20 cellular contexts compared by ENCODE assay signal in genomic region chr5:39093351-39093749, GRCh38. TPM values are rescaled to one million over a fixed set of nuclear protein-coding genes. Genes with fewer than 3 reads are reported as not detected.
A peak's percentile ranks its signal among the peaks of the same experiment; 100 is the strongest.
DNase-seq lines count a peak whose midpoint lies in the region; ATAC-seq and TF ChIP-seq lines count a peak whose summit lies in the region.
"Had no signal": no experiment of that assay in that cellular context is flagged by ENCODE, and none has a peak within 500 bp of the region (broad histone marks: within the 10 kb centered on the region; RNA-seq: fewer than 3 reads in every experiment).

No MANE protein-coding gene starts in this region.

- H3K36me3 Mint-ChIP-seq in GM23338 (ENCODE audit: low read depth): no peaks in the 10 kb centered on the region
- H3K36me3 Mint-ChIP-seq: WTC11 had no signal

- H3K79me2 ChIP-seq in GM23338 (replicated peaks; ENCODE audit: insufficient read depth) (no peaks in the 10 kb centered on the region), PC-9 (ENCODE audit: low read depth) (no peaks in the 10 kb centered on the region), smooth muscle cell (ENCODE audit: low read depth) (no peaks in the 10 kb centered on the region)

- H3K9me3 Mint-ChIP-seq in GM23338: peaks cover 3% of the 10 kb centered on the region; the same call in 1 of the 3 replicates

- H3K36me3 ChIP-seq in GM23338 (ENCODE audit: insufficient read depth) (no peaks in the 10 kb centered on the region), PC-9 (ENCODE audit: low read depth) (no peaks in the 10 kb centered on the region), smooth muscle cell (ENCODE audit: low read depth) (no peaks in the 10 kb centered on the region), thyroid gland (no peaks in the 10 kb centered on the region)
- H3K36me3 ChIP-seq: BLaER1 treated with 17β-estradiol and CSF1 and Interleukin-3, amounts not matched to agents 10 nM and 100 nM; esophagus squamous epithelium; heart right ventricle; ovary; vagina had no signal

- H3K9me2 ChIP-seq in GM23338 (ENCODE audit: insufficient read depth) (no peaks in the 10 kb centered on the region), PC-9 (ENCODE audit: insufficient read depth) (no peaks in the 10 kb centered on the region)

- H3K4me2 ChIP-seq in GM23338 (no peak overlapping the region), PC-9 (peak overlapping the region; percentile 27; the same call in 1 of the 2 replicates), smooth muscle cell (peak overlapping the region; percentile 38)
- H3K4me2 ChIP-seq: BLaER1 treated with 17β-estradiol and CSF1 and Interleukin-3, amounts not matched to agents 10 nM and 100 nM had no signal

- CTCF ChIA-PET in PC-9 (lab: Charles Lee): no interaction called here

- H4K20me1 ChIP-seq in GM23338 (replicated peaks; ENCODE audit: insufficient read depth): no peaks in the 10 kb centered on the region
- H4K20me1 ChIP-seq in PC-9 (ENCODE audit: insufficient read depth): no peaks in the 10 kb centered on the region
- no peaks in the 10 kb centered on the region for H4K20me1 ChIP-seq in smooth muscle cell (ENCODE audit: low read depth)
- H4K20me1 ChIP-seq: BLaER1 treated with 17β-estradiol and CSF1 and Interleukin-3, amounts not matched to agents 10 nM and 100 nM had no signal

- POLR2A ChIA-PET in PC-9 (lab: Charles Lee; ENCODE audit: unreplicated experiment): interaction anchor here (0.6 kb wide), 1 partner anchor 331 kb away, joined by 5 read pairs; no protein-coding TSS in a partner anchor

- H3K9me3 ChIP-seq in PC-9 (ENCODE audit: insufficient read depth, low read depth) (peaks cover 14% of the 10 kb centered on the region; the same call in 1 of the 2 replicates), smooth muscle cell (replicated peaks; ENCODE audit: low read depth) (no peaks in the 10 kb centered on the region), thyroid gland (no peaks in the 10 kb centered on the region)
- H3K9me3 ChIP-seq: ovary, vagina had no signal

- H3K4me3 ChIP-seq in GM23338: no peak overlapping the region
- H3K4me3 ChIP-seq in PC-9: no peak overlapping the region
- no peak overlapping the region for H3K4me3 ChIP-seq in smooth muscle cell
- no peak overlapping the region for H3K4me3 ChIP-seq in thyroid gland (replicated peaks in 1 of 3)
- H3K4me3 ChIP-seq: BLaER1 treated with 17β-estradiol and CSF1 and Interleukin-3, amounts not matched to agents 10 nM and 100 nM; esophagus squamous epithelium; heart right ventricle; ovary; skin epidermis; vagina had no signal

- H3K9ac ChIP-seq in smooth muscle cell (ENCODE audit: low read depth): no peak overlapping the region
- H3K9ac ChIP-seq: BLaER1 treated with 17β-estradiol and CSF1 and Interleukin-3, amounts not matched to agents 10 nM and 100 nM had no signal

- no peaks in the 10 kb centered on the region for H3K27me3 Mint-ChIP-seq in GM23338 (ENCODE audit: insufficient read depth, low read depth, poor library complexity)

- H3K4me1 Mint-ChIP-seq in GM23338: no peaks in the 10 kb centered on the region
- H3K4me1 Mint-ChIP-seq: IgD-negative memory B cell had no signal

- no peak for TF ChIP-seq POLR2A in thyroid gland (IDR thresholded peaks at IDR 0.05)

- BruUV-seq in PC-9 (replicated peaks; lab: Mats Ljungman, UMichigan): no TSS peak

- TF ChIP-seq CTCF in GM23338 (conservative IDR thresholded peaks at IDR 0.05; ENCODE audit: low read depth in 2 of 2) (no peak), PC-9 (conservative IDR thresholded peaks at IDR 0.05) (no peak), smooth muscle cell (IDR thresholded peaks at IDR 0.05; ENCODE audit: borderline replicate concordance, insufficient read depth, poor library complexity, severe bottlenecking) (no peak), thyroid gland (IDR thresholded peaks at IDR 0.05) (no peak)

- no peak overlapping the region for H3K27ac ChIP-seq in GM23338 (ENCODE audit: low read depth)
- H3K27ac ChIP-seq in PC-9: peak overlapping the region; percentile 75
- peak overlapping the region; percentile 59 for H3K27ac ChIP-seq in smooth muscle cell (ENCODE audit: low read depth)
- H3K27ac ChIP-seq in thyroid gland: no peak overlapping the region
- H3K27ac ChIP-seq: BLaER1 treated with 17β-estradiol and CSF1 and Interleukin-3, amounts not matched to agents 10 nM and 100 nM; esophagus squamous epithelium; heart right ventricle; ovary; skin epidermis; vagina had no signal

- H3K27me3 ChIP-seq in GM23338 (ENCODE audit: insufficient read depth) (no peaks in the 10 kb centered on the region), PC-9 (ENCODE audit: insufficient read depth, low read depth) (no peaks in the 10 kb centered on the region), smooth muscle cell (ENCODE audit: low read depth) (no peaks in the 10 kb centered on the region), thyroid gland (no peaks in the 10 kb centered on the region)
- H3K27me3 ChIP-seq: BLaER1 treated with 17β-estradiol and CSF1 and Interleukin-3, amounts not matched to agents 10 nM and 100 nM; heart right ventricle; ovary; vagina had no signal

- H3F3A ChIP-seq in GM23338 (replicated peaks; ENCODE audit: low read depth): no peaks in the 10 kb centered on the region
- H3F3A ChIP-seq in PC-9 (ENCODE audit: insufficient read depth, low read depth): peaks cover 13% of the 10 kb centered on the region; the same call in 1 of the 2 replicates
- no peaks in the 10 kb centered on the region for H3F3A ChIP-seq in smooth muscle cell (ENCODE audit: low read depth)

- DNase-seq in GM23338 (ENCODE audit: low spot score): no peak
- peak in 1 of 2 experiments; percentile 34 for DNase-seq in PC-9
- no peak for DNase-seq in smooth muscle cell (lab: John Stamatoyannopoulos, UW; ENCODE audit: unreplicated experiment)
- no peak for DNase-seq in thyroid gland
- no peak for DNase-seq in OCI-M1 (lab: John Stamatoyannopoulos, UW)
- DNase-seq: activated CD8-positive, alpha-beta memory T cell treated with anti-CD3 and anti-CD28 coated beads for 24 hours; central memory CD4-positive, alpha-beta T cell; esophagus squamous epithelium; heart right ventricle; NCI-H1048; NCI-H524; ovary; stimulated activated CD4-positive, alpha-beta T cell treated with anti-CD3 and anti-CD28 coated beads, Interleukin-4, amount 100 ng/mL, for 4 hours had no signal

- WGBS in smooth muscle cell (ENCODE audit: low lambda C conversion rate): 70% methylated on average over 1 of the region's 1 CpG
- 72 to 78% methylated on average over 1 of the region's 1 CpG for WGBS in thyroid gland, 2 donors

- intact Hi-C loops in PC-9 (cut with micrococcal nuclease; ENCODE audit: unreplicated experiment) (loop anchor here (2.0 kb wide), 1 partner anchor 17 kb away; no protein-coding TSS in a partner anchor), thyroid gland (cut with DNase I) (no loop called here)

- H2AFZ ChIP-seq in GM23338 (peak overlapping the region; percentile 34; the same call in 1 of the 2 replicates), PC-9 (no peak overlapping the region), smooth muscle cell (ENCODE audit: low read depth) (no peak overlapping the region)

- H3K4me1 ChIP-seq in GM23338 (ENCODE audit: insufficient read depth) (no peaks in the 10 kb centered on the region), PC-9 (replicated peaks; ENCODE audit: insufficient read depth) (peaks cover 19% of the 10 kb centered on the region), smooth muscle cell (ENCODE audit: low read depth) (peaks cover 6% of the 10 kb centered on the region), thyroid gland (no peaks in the 10 kb centered on the region)
- H3K4me1 ChIP-seq: BLaER1 treated with 17β-estradiol and CSF1 and Interleukin-3, amounts not matched to agents 10 nM and 100 nM; heart right ventricle; vagina had no signal

- no peak overlapping the region for H3K27ac Mint-ChIP-seq in GM23338
- H3K27ac Mint-ChIP-seq: IgD-negative memory B cell, WTC11 had no signal

- ATAC-seq in GM23338: no peak
- ATAC-seq in esophagus mucosa: peak; percentile 31
- no peak for ATAC-seq in GM19328 (IDR thresholded peaks at IDR 0.05; ENCODE audit: unreplicated experiment)
- ATAC-seq: heart right ventricle, WTC11 had no signal

- no peak overlapping the region for H3K4me3 Mint-ChIP-seq in GM23338
- H3K4me3 Mint-ChIP-seq: IgD-negative memory B cell, WTC11 had no signal

TF ChIP-seq in GM23338, 12 proteins besides CTCF, POLR2A, EP300 and RAD21 (continues in another document):
- TF ChIP-seq REST (IDR thresholded peaks at IDR 0.05; ENCODE audit: unreplicated experiment) (no peak), STAT1 (IDR thresholded peaks at IDR 0.05; ENCODE audit: unreplicated experiment) (no peak), EZH2phosphoT487 (IDR thresholded peaks at IDR 0.05; ENCODE audit: unreplicated experiment) (no peak)

RNA-seq across cellular contexts. Expression of gene RICTOR, which starts 19.2 kb away (rescaled TPM):
- 27.4 and 30.2 TPM in 2 replicates for total RNA-seq in GM23338 (2014; rRNA removed; shearing (Covaris generic))
- polyA plus RNA-seq in GM23338 (2016; fragmentation: Nextera tagmentation; extraction: Ambion mirVana): 7.0 and 9.9 TPM in 2 replicates
- total RNA-seq in PC-9 (2021): 103 and 121 TPM in 2 replicates
- total RNA-seq in esophagus mucosa: 18.1 TPM
- total RNA-seq in smooth muscle cell: 30.2 and 33.4 TPM in 2 replicates
- 3.6 and 6.6 TPM in 2 replicates for polyA plus RNA-seq in smooth muscle cell
- 10 to 100 TPM; 47.8 to 87.5 (median 51.2) TPM for total RNA-seq in thyroid gland

Comparison
In these comparisons a context has a peak if more than half of its experiments do, and no peak if none do; other contexts are left out.
1. H3K27ac ChIP-seq: peak in PC-9 (single experiment) and smooth muscle cell (single experiment); none in GM23338 (single experiment) and thyroid gland (0 of 3).